ENCODE assay signal across 8 cellular contexts in genomic region chr18:47912343-47912742, GRCh38. TPM values are rescaled to one million over a fixed set of nuclear protein-coding genes. Genes with fewer than 3 reads are reported as not detected.
DNase-seq lines count a peak whose midpoint lies in the region; ATAC-seq and TF ChIP-seq lines count a peak whose summit lies in the region.

No MANE protein-coding gene starts in this region.

- no peaks in the 10 kb centered on the region for H3K27me3 Mint-ChIP-seq in activated naive CD8-positive, alpha-beta T cell treated with anti-CD3 and anti-CD28 coated beads for 36 hours

- ATAC-seq in IMR-90 (ENCODE audit: low read depth): peak; percentile 59; the same call in 1 of the 2 replicates

- H3K36me3 ChIP-seq in IMR-90 (ENCODE audit: control insufficient read depth, insufficient read depth, low read length) (peaks cover 3% of the 10 kb centered on the region; the same call in 1 of the 2 replicates), left ventricle myocardium inferior (peaks cover 3% of the 10 kb centered on the region), smooth muscle cell (ENCODE audit: low read depth) (no peaks in the 10 kb centered on the region)

- H3K14ac ChIP-seq in IMR-90 (replicated peaks; ENCODE audit: low read depth, low read length): no peak overlapping the region

- no peak overlapping the region for H2BK15ac ChIP-seq in IMR-90 (ENCODE audit: low read depth, low read length)

- no peak overlapping the region for H3K9ac ChIP-seq in IMR-90 (ENCODE audit: low read depth, low read length)
- H3K9ac ChIP-seq in smooth muscle cell (ENCODE audit: low read depth): no peak overlapping the region

- H3K9me3 ChIP-seq in IMR-90 (ENCODE audit: control insufficient read depth, insufficient read depth, low read length) (no peaks in the 10 kb centered on the region), left ventricle myocardium inferior (replicated peaks) (no peaks in the 10 kb centered on the region), smooth muscle cell (replicated peaks; ENCODE audit: low read depth) (no peaks in the 10 kb centered on the region)

- H3K27me3 ChIP-seq in IMR-90 (ENCODE audit: control insufficient read depth, insufficient read depth, low read length) (no peaks in the 10 kb centered on the region), left ventricle myocardium inferior (ENCODE audit: low read depth) (no peaks in the 10 kb centered on the region), smooth muscle cell (ENCODE audit: low read depth) (no peaks in the 10 kb centered on the region)

- CTCF ChIA-PET in IMR-90 (lab: Yijun Ruan, JAX): no interaction called here

- TF ChIP-seq CTCF in IMR-90 (conservative IDR thresholded peaks at IDR 0.05; ENCODE audit: low read depth, low read length) (no peak), left ventricle myocardium inferior (IDR thresholded peaks at IDR 0.05; ENCODE audit: borderline replicate concordance) (no peak), smooth muscle cell (IDR thresholded peaks at IDR 0.05; ENCODE audit: borderline replicate concordance, insufficient read depth, poor library complexity, severe bottlenecking) (no peak)

- no peak overlapping the region for H3K56ac ChIP-seq in IMR-90 (ENCODE audit: extremely low read depth, insufficient read depth, low read length)

- H3K36me3 Mint-ChIP-seq in activated naive CD8-positive, alpha-beta T cell treated with anti-CD3 and anti-CD28 coated beads for 36 hours: peaks cover 41% of the 10 kb centered on the region

- no peaks in the 10 kb centered on the region for H3K4me1 ChIP-seq in IMR-90 (ENCODE audit: control insufficient read depth, insufficient read depth, low read length)
- H3K4me1 ChIP-seq in left ventricle myocardium inferior: peaks cover 96% of the 10 kb centered on the region
- H3K4me1 ChIP-seq in smooth muscle cell (ENCODE audit: low read depth): peaks cover 39% of the 10 kb centered on the region

- WGBS in IMR-90 (ENCODE audit: extremely low coverage in 2 of 2, insufficient read length in 1 of 2), 2 experiments: no CpG with 5 or more reads among the region's 1 CpG
- WGBS in smooth muscle cell (ENCODE audit: low lambda C conversion rate): 86% methylated on average over 1 of the region's 1 CpG

- H3K23ac ChIP-seq in IMR-90 (ENCODE audit: low read depth, low read length): no peak overlapping the region

- no peaks in the 10 kb centered on the region for H3K9me1 ChIP-seq in IMR-90 (ENCODE audit: insufficient read depth, low read length)

- no peak overlapping the region for H4K8ac ChIP-seq in IMR-90 (ENCODE audit: low read depth in 2 of 2, low read length in 2 of 2)

- H3K79me1 ChIP-seq in IMR-90 (ENCODE audit: low read depth in 1 of 2, low read length in 2 of 2): peaks cover 33 to 58% of the 10 kb centered on the region in 2 experiments

- H3K27ac ChIP-seq in IMR-90 (ENCODE audit: insufficient read depth, low read length): no peak overlapping the region
- peak overlapping the region; percentile 87 for H3K27ac ChIP-seq in left ventricle myocardium inferior (replicated peaks)
- H3K27ac ChIP-seq in smooth muscle cell (ENCODE audit: low read depth): peak overlapping the region; percentile 54

- peaks cover 82% of the 10 kb centered on the region for H3K4me1 Mint-ChIP-seq in activated naive CD8-positive, alpha-beta T cell treated with anti-CD3 and anti-CD28 coated beads for 36 hours

- H3K9me3 Mint-ChIP-seq in activated naive CD8-positive, alpha-beta T cell treated with anti-CD3 and anti-CD28 coated beads for 36 hours: no peaks in the 10 kb centered on the region

- no peak for TF ChIP-seq RAD21 in IMR-90 (IDR thresholded peaks at IDR 0.05; ENCODE audit: low read length)

- peaks cover 99% of the 10 kb centered on the region for H3K79me2 ChIP-seq in smooth muscle cell (ENCODE audit: low read depth)

- DNase-seq in IMR-90 (no peak), left ventricle myocardium inferior (no peak), smooth muscle cell (lab: John Stamatoyannopoulos, UW; ENCODE audit: unreplicated experiment) (no peak), H4 (ENCODE audit: low spot score) (no peak), SHP77 (lab: John Stamatoyannopoulos, UW) (no peak), NCI-H748 treated with DMSO at 0.1 percent for 48 hours (lab: John Stamatoyannopoulos, UW) (no peak), HT-29 (ENCODE audit: low spot score) (no peak)
- DNase-seq in activated naive CD8-positive, alpha-beta T cell treated with anti-CD3 and anti-CD28 coated beads for 36 hours: no peak

- no peak overlapping the region for H2BK20ac ChIP-seq in IMR-90 (ENCODE audit: low read depth, low read length)

- H3K18ac ChIP-seq in IMR-90 (ENCODE audit: low read depth, low read length): no peak overlapping the region

- H4K20me1 ChIP-seq in IMR-90 (ENCODE audit: insufficient read depth, low read length) (peaks cover 52% of the 10 kb centered on the region), smooth muscle cell (ENCODE audit: low read depth) (peaks cover 100% of the 10 kb centered on the region)

- no peak overlapping the region for H4K5ac ChIP-seq in IMR-90 (ENCODE audit: low read depth, low read length)

- no peak overlapping the region for H3K4ac ChIP-seq in IMR-90 (ENCODE audit: low read depth, low read length)

- H3K4me2 ChIP-seq in IMR-90 (ENCODE audit: low read depth, low read length) (no peak overlapping the region), smooth muscle cell (peak overlapping the region; percentile 11)

- H2AK5ac ChIP-seq in IMR-90 (ENCODE audit: low read depth, low read length): no peak overlapping the region

- H3K4me3 ChIP-seq in IMR-90 (ENCODE audit: insufficient read depth, low read depth, low read length) (no peak overlapping the region), left ventricle myocardium inferior (peak overlapping the region; percentile 24), smooth muscle cell (no peak overlapping the region)

- peak overlapping the region; percentile 88 for H3K27ac Mint-ChIP-seq in activated naive CD8-positive, alpha-beta T cell treated with anti-CD3 and anti-CD28 coated beads for 36 hours

- H2AFZ ChIP-seq in IMR-90 (replicated peaks; ENCODE audit: low read length, poor library complexity): no peak overlapping the region
- no peak overlapping the region for H2AFZ ChIP-seq in smooth muscle cell (ENCODE audit: low read depth)

- in situ Hi-C loops in IMR-90 (cut with MboI; ENCODE audit: low sequenced_read_pairs): no loop called here

- H2BK5ac ChIP-seq in IMR-90 (ENCODE audit: low read depth, low read length, poor library complexity, severe bottlenecking): no peak overlapping the region

- peak overlapping the region; percentile 3 for H3K4me3 Mint-ChIP-seq in activated naive CD8-positive, alpha-beta T cell treated with anti-CD3 and anti-CD28 coated beads for 36 hours

- POLR2A ChIA-PET in IMR-90 (lab: Charles Lee; ENCODE audit: unreplicated experiment): no interaction called here

- intact Hi-C loops in IMR-90 (cut with micrococcal nuclease) (loop anchor here (5.0 kb wide), 1 partner anchor 45 kb away; no protein-coding TSS in a partner anchor), left ventricle myocardium inferior (cut with micrococcal nuclease) (no loop called here)

- dilution Hi-C loops in IMR-90 (cut with HindIII; ENCODE audit: low sequenced_read_pairs, unreplicated experiment): no loop called here

- no peaks in the 10 kb centered on the region for H3F3A ChIP-seq in smooth muscle cell (ENCODE audit: low read depth)

- no peak overlapping the region for H2BK120ac ChIP-seq in IMR-90 (ENCODE audit: low read depth, low read length)

- H4K91ac ChIP-seq in IMR-90 (ENCODE audit: insufficient read depth, low read depth, low read length): no peak overlapping the region

- BruUV-seq in IMR-90 (replicated peaks; lab: Mats Ljungman, UMichigan): no TSS peak

- no peak for TF ChIP-seq POLR2A in IMR-90 (IDR thresholded peaks at IDR 0.05; ENCODE audit: low read depth, low read length)

- H2AK9ac ChIP-seq in IMR-90 (replicated peaks; ENCODE audit: low read depth, low read length, poor library complexity): no peak overlapping the region

TF ChIP-seq in IMR-90, 13 proteins besides CTCF, POLR2A, EP300 and RAD21:
- no peak for TF ChIP-seq CEBPB (IDR thresholded peaks at IDR 0.05; ENCODE audit: low read depth, low read length)
- TF ChIP-seq USF2 (IDR thresholded peaks at IDR 0.05; ENCODE audit: low read depth, low read length): no peak
- TF ChIP-seq SMC3 (IDR thresholded peaks at IDR 0.05; ENCODE audit: low read depth, low read length): no peak
- TF ChIP-seq MXI1 (IDR thresholded peaks at IDR 0.05; ENCODE audit: borderline replicate concordance, low read depth, low read length): no peak
- no peak for TF ChIP-seq CHD1 (IDR thresholded peaks at IDR 0.05; ENCODE audit: low read depth, low read length)
- no peak for TF ChIP-seq MAFK (IDR thresholded peaks at IDR 0.05; ENCODE audit: low read depth, low read length)
- no peak for TF ChIP-seq RCOR1 (IDR thresholded peaks at IDR 0.05; ENCODE audit: insufficient replicate concordance, low read length)
- no peak for TF ChIP-seq NFE2L2 (IDR thresholded peaks at IDR 0.05; ENCODE audit: low read depth, low read length)
- no peak for TF ChIP-seq BHLHE40 (IDR thresholded peaks at IDR 0.05; ENCODE audit: low read depth, low read length)
- no peak for TF ChIP-seq FOS (IDR thresholded peaks at IDR 0.05; ENCODE audit: low read depth, low read length)
- no peak for TF ChIP-seq RFX5 (IDR thresholded peaks at IDR 0.05; ENCODE audit: low read depth, low read length)
- TF ChIP-seq MAZ (IDR thresholded peaks at IDR 0.05; ENCODE audit: borderline replicate concordance, low read depth, low read length): no peak
TF ChIP-seq in IMR-90: peak in this region for 0.

RNA-seq across cellular contexts. Expression of gene SMAD2, which starts 18.1 kb away (rescaled TPM):
- total RNA-seq in IMR-90 (2012; rRNA removed) (124 and 171 TPM in 2 replicates), left ventricle myocardium inferior (80.9 TPM), smooth muscle cell (120 and 125 TPM in 2 replicates)
- polyA plus RNA-seq in IMR-90 (2012; rRNA removed) (35.8 and 41.7 TPM in 2 replicates), smooth muscle cell (59.7 and 63.8 TPM in 2 replicates)
- polyA plus RNA-seq in IMR-90 (2012; cell fraction: cytosol; rRNA removed): 9.2 and 21.8 TPM in 2 replicates
- 2.8 and 22.9 TPM in 2 replicates for polyA plus RNA-seq in IMR-90 (2012; cell fraction: nucleus; rRNA removed; ENCODE audit: low replicate concordance)
- 100 to 1,000 TPM; 101 to 105 TPM for total RNA-seq in activated naive CD8-positive, alpha-beta T cell treated with anti-CD3 and anti-CD28 coated beads for 36 hours
- total RNA-seq in H4 (2014; rRNA removed; shearing (Covaris generic)): 102 and 113 TPM in 2 replicates
- 21.3 and 33.4 TPM in 2 replicates for total RNA-seq in HT-29 (2014; rRNA removed; shearing (Covaris generic))
